Comparison of ENCODE assay signal across 1 cellular context in the genomic region with DNA sequence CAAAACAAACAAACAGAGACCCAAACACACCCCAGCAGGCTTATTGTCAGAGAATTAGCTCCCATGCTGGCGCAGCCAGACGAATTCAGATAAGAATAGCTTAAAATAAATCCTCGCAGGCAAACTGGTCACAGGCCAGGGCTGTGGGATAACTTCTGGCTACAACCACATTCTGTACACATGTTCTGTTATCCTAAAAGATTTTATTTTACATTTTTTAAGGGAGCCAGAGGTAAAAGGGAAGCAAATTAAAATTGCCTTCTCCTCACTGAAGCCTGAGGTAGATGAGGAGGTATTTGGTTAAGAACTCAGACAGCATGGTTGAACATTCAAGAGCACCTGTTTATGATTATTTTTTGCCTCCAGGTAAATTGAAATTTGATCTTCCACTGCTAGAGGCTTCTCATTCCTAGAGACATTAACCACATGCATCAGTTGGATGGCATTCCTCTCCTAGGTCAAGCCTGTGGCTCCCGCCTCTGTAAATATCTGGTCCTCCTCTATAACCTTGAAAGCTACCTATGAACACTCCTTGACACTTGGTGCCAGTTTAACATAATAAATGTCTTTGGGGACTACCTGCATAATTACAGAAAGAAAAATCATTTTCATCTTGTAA.
TF ChIP-seq lines count a peak whose summit lies in the region.

No MANE protein-coding gene starts in this region.

TF ChIP-seq in HepG2, 621 proteins besides CTCF, POLR2A, EP300 and RAD21 (continued from another document):
- TF ChIP-seq SAFB2 (CRISPR knock-in tag; IDR thresholded peaks at IDR 0.05; ENCODE audit: borderline replicate concordance, low read depth) (no peak), ZBTB7A (CRISPR knock-in tag; IDR thresholded peaks at IDR 0.05) (no peak), ZSCAN22 (CRISPR knock-in tag; IDR thresholded peaks at IDR 0.05) (no peak), ARHGAP35 (CRISPR knock-in tag; IDR thresholded peaks at IDR 0.05; ENCODE audit: borderline replicate concordance) (no peak)
- TF ChIP-seq, protein P1, sequence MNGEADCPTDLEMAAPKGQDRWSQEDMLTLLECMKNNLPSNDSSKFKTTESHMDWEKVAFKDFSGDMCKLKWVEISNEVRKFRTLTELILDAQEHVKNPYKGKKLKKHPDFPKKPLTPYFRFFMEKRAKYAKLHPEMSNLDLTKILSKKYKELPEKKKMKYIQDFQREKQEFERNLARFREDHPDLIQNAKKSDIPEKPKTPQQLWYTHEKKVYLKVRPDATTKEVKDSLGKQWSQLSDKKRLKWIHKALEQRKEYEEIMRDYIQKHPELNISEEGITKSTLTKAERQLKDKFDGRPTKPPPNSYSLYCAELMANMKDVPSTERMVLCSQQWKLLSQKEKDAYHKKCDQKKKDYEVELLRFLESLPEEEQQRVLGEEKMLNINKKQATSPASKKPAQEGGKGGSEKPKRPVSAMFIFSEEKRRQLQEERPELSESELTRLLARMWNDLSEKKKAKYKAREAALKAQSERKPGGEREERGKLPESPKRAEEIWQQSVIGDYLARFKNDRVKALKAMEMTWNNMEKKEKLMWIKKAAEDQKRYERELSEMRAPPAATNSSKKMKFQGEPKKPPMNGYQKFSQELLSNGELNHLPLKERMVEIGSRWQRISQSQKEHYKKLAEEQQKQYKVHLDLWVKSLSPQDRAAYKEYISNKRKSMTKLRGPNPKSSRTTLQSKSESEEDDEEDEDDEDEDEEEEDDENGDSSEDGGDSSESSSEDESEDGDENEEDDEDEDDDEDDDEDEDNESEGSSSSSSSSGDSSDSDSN (CRISPR knock-in tag; IDR thresholded peaks at IDR 0.05), result no peak
TF ChIP-seq in HepG2: peak in this region for 0.
